In genomic region chr5:149729150-149729549, GRCh38 we compare ENCODE assay signal across 14 cellular contexts. TPM values are rescaled to one million over a fixed set of nuclear protein-coding genes. Genes with fewer than 3 reads are reported as not detected.
A peak's percentile ranks its signal among the peaks of the same experiment; 100 is the strongest.
DNase-seq lines count a peak whose midpoint lies in the region; ATAC-seq and TF ChIP-seq lines count a peak whose summit lies in the region.
"Had no signal": no experiment of that assay in that cellular context is flagged by ENCODE, and none has a peak within 500 bp of the region (broad histone marks: within the 10 kb centered on the region; RNA-seq: fewer than 3 reads in every experiment).

No MANE protein-coding gene starts in this region.

- H3K36me3 ChIP-seq in GM23338 (ENCODE audit: insufficient read depth) (no peaks in the 10 kb centered on the region), endodermal cell (ENCODE audit: control insufficient read depth, insufficient read depth, low read length) (no peaks in the 10 kb centered on the region)
- H3K36me3 ChIP-seq: uterus had no signal

- H3K9me3 Mint-ChIP-seq in activated CD8-positive, alpha-beta memory T cell treated with anti-CD3 and anti-CD28 coated beads, Interleukin-2, amount 10 ng/mL, durations not matched to agents 7 days and 5 days (ENCODE audit: low read depth): no peaks in the 10 kb centered on the region
- H3K9me3 Mint-ChIP-seq in GM23338: no peaks in the 10 kb centered on the region; the same call in 2 of the 3 replicates
- H3K9me3 Mint-ChIP-seq in endodermal cell: no peaks in the 10 kb centered on the region
- H3K9me3 Mint-ChIP-seq in progenitor cell of endocrine pancreas (ENCODE audit: low read depth): no peaks in the 10 kb centered on the region

- CTCF ChIA-PET in activated CD8-positive, alpha-beta memory T cell treated with anti-CD3 and anti-CD28 coated beads, Interleukin-2, amount 10 ng/mL, durations not matched to agents 7 days and 5 days (lab: Charles Lee): interaction anchor here (1.1 to 1.3 kb wide), 2 partner anchors 72 to 125 kb away, joined by 3 read pairs; no protein-coding TSS in a partner anchor

- H2AFZ ChIP-seq in GM23338: 0 out of 2 replicates have a peak overlapping the region, but pooled peaks have one; percentile 56

- H3K4me3 Mint-ChIP-seq in activated CD8-positive, alpha-beta memory T cell treated with anti-CD3 and anti-CD28 coated beads, Interleukin-2, amount 10 ng/mL, durations not matched to agents 7 days and 5 days: peak overlapping the region; percentile 12
- H3K4me3 Mint-ChIP-seq in GM23338 (peak overlapping the region; percentile 39; the same call in 2 of the 3 replicates), endodermal cell (peak overlapping the region; percentile 15), progenitor cell of endocrine pancreas (ENCODE audit: low read depth) (peak overlapping the region; percentile 28)

- peaks cover 13% of the 10 kb centered on the region for H4K20me1 ChIP-seq in GM23338 (replicated peaks; ENCODE audit: insufficient read depth)

- H3K79me2 ChIP-seq in GM23338 (replicated peaks; ENCODE audit: insufficient read depth): peaks cover 20% of the 10 kb centered on the region

- H3K27me3 ChIP-seq in GM23338 (ENCODE audit: insufficient read depth) (peaks cover 26% of the 10 kb centered on the region), endodermal cell (ENCODE audit: control insufficient read depth, insufficient read depth, low read length, poor library complexity, severe bottlenecking) (peaks cover 50% of the 10 kb centered on the region)
- H3K27me3 ChIP-seq: uterus had no signal

- H3K27ac Mint-ChIP-seq in activated CD8-positive, alpha-beta memory T cell treated with anti-CD3 and anti-CD28 coated beads, Interleukin-2, amount 10 ng/mL, durations not matched to agents 7 days and 5 days: no peak overlapping the region
- H3K27ac Mint-ChIP-seq in GM23338: no peak overlapping the region
- no peak overlapping the region for H3K27ac Mint-ChIP-seq in endodermal cell
- no peak overlapping the region for H3K27ac Mint-ChIP-seq in progenitor cell of endocrine pancreas

- no peak overlapping the region for H3K27ac ChIP-seq in GM23338 (ENCODE audit: low read depth)
- H3K27ac ChIP-seq in endodermal cell (ENCODE audit: low read depth, low read length): no peak overlapping the region

- ATAC-seq in activated CD8-positive, alpha-beta memory T cell treated with anti-CD3 and anti-CD28 coated beads, Interleukin-2, amount 10 ng/mL, durations not matched to agents 7 days and 5 days: no peak
- ATAC-seq in GM23338 (no peak), left lobe of liver (no peak), GM21619 (IDR thresholded peaks at IDR 0.05; ENCODE audit: unreplicated experiment) (no peak)

- no peaks in the 10 kb centered on the region for H3K36me3 Mint-ChIP-seq in activated CD8-positive, alpha-beta memory T cell treated with anti-CD3 and anti-CD28 coated beads, Interleukin-2, amount 10 ng/mL, durations not matched to agents 7 days and 5 days
- H3K36me3 Mint-ChIP-seq in GM23338 (ENCODE audit: low read depth): no peaks in the 10 kb centered on the region; the same call in 2 of the 3 replicates
- no peaks in the 10 kb centered on the region for H3K36me3 Mint-ChIP-seq in endodermal cell (ENCODE audit: low read depth)
- no peaks in the 10 kb centered on the region for H3K36me3 Mint-ChIP-seq in progenitor cell of endocrine pancreas (ENCODE audit: insufficient read depth)

- no peak for DNase-seq in activated CD8-positive, alpha-beta memory T cell treated with anti-CD3 and anti-CD28 coated beads, Interleukin-2, amount 10 ng/mL, durations not matched to agents 7 days and 5 days
- no peak for DNase-seq in activated CD8-positive, alpha-beta memory T cell treated with anti-CD3 and anti-CD28 coated beads, Interleukin-2, amount 50 U/mL, for 4 hours
- DNase-seq in GM23338 (ENCODE audit: low spot score) (no peak), endodermal cell (no peak), progenitor cell of endocrine pancreas (ENCODE audit: low spot score, unreplicated experiment) (no peak), NCI-H187 treated with DMSO at 0.1 percent for 48 hours (lab: John Stamatoyannopoulos, UW) (no peak), left lobe of liver (ENCODE audit: low spot score) (no peak)
- DNase-seq: COR-L47, mammary epithelial cell, NCI-H524 treated with DMSO at 0.1 percent for 48 hours, occipital lobe, SK-N-SH had no signal

- WGBS in endodermal cell (ENCODE audit: insufficient coverage in 1 of 2, insufficient read length in 1 of 2), 2 experiments: 89 to 94% methylated on average over 5 to 7 of the region's 7 CpGs

- no peaks in the 10 kb centered on the region for H3K9me3 ChIP-seq in endodermal cell (ENCODE audit: control insufficient read depth, low read length)
- H3K9me3 ChIP-seq: SK-N-SH, uterus had no signal

- peaks cover 19% of the 10 kb centered on the region for H3K4me1 Mint-ChIP-seq in activated CD8-positive, alpha-beta memory T cell treated with anti-CD3 and anti-CD28 coated beads, Interleukin-2, amount 10 ng/mL, durations not matched to agents 7 days and 5 days
- H3K4me1 Mint-ChIP-seq in GM23338: peaks cover 16% of the 10 kb centered on the region
- H3K4me1 Mint-ChIP-seq in endodermal cell: peaks cover 11% of the 10 kb centered on the region
- peaks cover 3% of the 10 kb centered on the region for H3K4me1 Mint-ChIP-seq in progenitor cell of endocrine pancreas (ENCODE audit: low read depth)

- TF ChIP-seq CTCF in GM23338 (conservative IDR thresholded peaks at IDR 0.05; ENCODE audit: low read depth in 2 of 2) (no peak), endodermal cell (conservative IDR thresholded peaks at IDR 0.05) (no peak), progenitor cell of endocrine pancreas (IDR thresholded peaks at IDR 0.05; ENCODE audit: unreplicated experiment) (no peak)

- H3F3A ChIP-seq in GM23338 (replicated peaks; ENCODE audit: low read depth): no peaks in the 10 kb centered on the region

- H3K4me1 ChIP-seq in GM23338 (ENCODE audit: insufficient read depth): peaks cover 8% of the 10 kb centered on the region
- H3K4me1 ChIP-seq in endodermal cell (ENCODE audit: control insufficient read depth, insufficient read depth, low read length): no peaks in the 10 kb centered on the region

- H3K4me2 ChIP-seq in GM23338: no peak overlapping the region

- H3K27me3 Mint-ChIP-seq in activated CD8-positive, alpha-beta memory T cell treated with anti-CD3 and anti-CD28 coated beads, Interleukin-2, amount 10 ng/mL, durations not matched to agents 7 days and 5 days: peaks cover 6% of the 10 kb centered on the region
- H3K27me3 Mint-ChIP-seq in GM23338 (ENCODE audit: insufficient read depth, low read depth, poor library complexity) (peaks cover 13% of the 10 kb centered on the region), endodermal cell (ENCODE audit: insufficient read depth) (peaks cover 54% of the 10 kb centered on the region), progenitor cell of endocrine pancreas (peaks cover 54% of the 10 kb centered on the region)

- no peaks in the 10 kb centered on the region for H3K9me2 ChIP-seq in GM23338 (ENCODE audit: insufficient read depth)
- H3K9me2 ChIP-seq: SK-N-SH had no signal

- H3K4me3 ChIP-seq in GM23338: no peak overlapping the region
- H3K4me3 ChIP-seq in endodermal cell (ENCODE audit: low read length): no peak overlapping the region

- H3K9ac ChIP-seq in endodermal cell (ENCODE audit: extremely low read depth, low read length, poor library complexity, severe bottlenecking): no peak overlapping the region
- H3K9ac ChIP-seq: SK-N-SH had no signal

TF ChIP-seq in GM23338, 12 proteins besides CTCF, POLR2A, EP300 and RAD21 (continues in another document):
- TF ChIP-seq ZNF114 (CRISPR knock-in tag; IDR thresholded peaks at IDR 0.05) (no peak), CREB1 (CRISPR knock-in tag; IDR thresholded peaks at IDR 0.05; ENCODE audit: low read depth) (no peak), STAT1 (IDR thresholded peaks at IDR 0.05; ENCODE audit: unreplicated experiment) (no peak), REST (IDR thresholded peaks at IDR 0.05; ENCODE audit: unreplicated experiment) (no peak), JUNB (IDR thresholded peaks at IDR 0.05; ENCODE audit: unreplicated experiment) (no peak)

RNA-seq across cellular contexts. Expression of gene PPARGC1B, which starts 1.0 kb away (rescaled TPM):
- 1 to 10 TPM; 6.0 to 7.2 TPM for total RNA-seq in activated CD8-positive, alpha-beta memory T cell treated with anti-CD3 and anti-CD28 coated beads, Interleukin-2, amount 10 ng/mL, durations not matched to agents 7 days and 5 days
- 10.6 and 11.4 TPM in 2 replicates for total RNA-seq in GM23338 (2014; rRNA removed; shearing (Covaris generic))
- 9.7 and 11.2 TPM in 2 replicates for polyA plus RNA-seq in GM23338 (2016; fragmentation: Nextera tagmentation; extraction: Ambion mirVana)
- total RNA-seq in endodermal cell: 1 to 10 TPM; 1.1 to 2.7 TPM
- polyA plus RNA-seq in endodermal cell (2013, experiment 1 of 2): 0.71 TPM
- polyA plus RNA-seq in endodermal cell (2013, experiment 2 of 2): 0.50 TPM
- total RNA-seq in progenitor cell of endocrine pancreas: 0.24 and 0.44 TPM in 2 replicates
- total RNA-seq in left lobe of liver: 4.0 TPM
